Comparison of ENCODE assay signal across 1 cellular context in genomic region chr3:8713901-8714759, GRCh38.
TF ChIP-seq lines count a peak whose summit lies in the region.

No MANE protein-coding gene starts in this region.

TF ChIP-seq in GM12878, 131 proteins besides CTCF, POLR2A, EP300 and RAD21:
- TF ChIP-seq MAX (IDR thresholded peaks at IDR 0.05; ENCODE audit: low read depth, low read length) (no peak), POU2F2 (IDR thresholded peaks at IDR 0.05; ENCODE audit: borderline replicate concordance, low read depth, low read length) (no peak), IRF4 (IDR thresholded peaks at IDR 0.05; ENCODE audit: low read depth, low read length) (no peak), TARDBP (IDR thresholded peaks at IDR 0.05; ENCODE audit: borderline replicate concordance) (no peak), YY1 (IDR thresholded peaks at IDR 0.05; ENCODE audit: low read depth, low read length) (no peak), RELA (IDR thresholded peaks at IDR 0.05; ENCODE audit: borderline replicate concordance, partially characterized antibody) (no peak), ZBTB40 (IDR thresholded peaks at IDR 0.05; ENCODE audit: borderline replicate concordance) (no peak), FOS (IDR thresholded peaks at IDR 0.05; ENCODE audit: borderline replicate concordance, extremely low read depth, insufficient read length) (no peak), CBFB (IDR thresholded peaks at IDR 0.05; ENCODE audit: low read depth) (no peak), ZBTB4 (CRISPR knock-in tag; IDR thresholded peaks at IDR 0.05) (no peak), HSF1 (IDR thresholded peaks at IDR 0.05; ENCODE audit: low read depth, low read length) (no peak), ELK1 (IDR thresholded peaks at IDR 0.05; ENCODE audit: low read depth, low read length) (no peak), ZNF24 (IDR thresholded peaks at IDR 0.05) (no peak), EGR1 (IDR thresholded peaks at IDR 0.05; ENCODE audit: borderline replicate concordance in 1 of 2, low read depth in 2 of 2, low read length in 2 of 2) (no peak), TAF1 (IDR thresholded peaks at IDR 0.05; ENCODE audit: borderline replicate concordance, low read depth, low read length) (no peak), NR2F1 (conservative IDR thresholded peaks at IDR 0.05) (no peak), ZNF384 (IDR thresholded peaks at IDR 0.05; ENCODE audit: borderline replicate concordance, low read depth, low read length) (no peak), CHD2 (IDR thresholded peaks at IDR 0.05; ENCODE audit: borderline replicate concordance, low read depth, low read length) (no peak), PRDM15 (CRISPR knock-in tag; IDR thresholded peaks at IDR 0.05) (no peak), FOXK2 (IDR thresholded peaks at IDR 0.05) (no peak)
